In genomic region chr15:76905013-76905839, GRCh38 we compare ENCODE assay signal across 8 cellular contexts. TPM values are rescaled to one million over a fixed set of nuclear protein-coding genes. Genes with fewer than 3 reads are reported as not detected.
A peak's percentile ranks its signal among the peaks of the same experiment; 100 is the strongest.
DNase-seq lines count a peak whose midpoint lies in the region; ATAC-seq and TF ChIP-seq lines count a peak whose summit lies in the region.

Gene SCAPER, minus strand, starts transcription at chr15:76905340. Its CDS starts 21,523 bp downstream, at chr15:76883817.

- H3K27ac Mint-ChIP-seq in activated CD8-positive, alpha-beta memory T cell treated with anti-CD3 and anti-CD28 coated beads, Interleukin-2, amount 10 ng/mL, durations not matched to agents 7 days and 5 days: peak within 1 kb of the TSS; percentile 85

- H3K9me3 Mint-ChIP-seq in activated CD8-positive, alpha-beta memory T cell treated with anti-CD3 and anti-CD28 coated beads, Interleukin-2, amount 10 ng/mL, durations not matched to agents 7 days and 5 days (ENCODE audit: low read depth): no peaks in the 10 kb centered on the region

- H3K27me3 ChIP-seq in endocrine pancreas (ENCODE audit: control insufficient read depth, insufficient read depth, low read length): no peaks in the 10 kb centered on the region

- H3K9ac ChIP-seq in endocrine pancreas (ENCODE audit: control insufficient read depth, insufficient read depth, low read length): peak within 1 kb of the TSS; percentile 97

- H3K4me3 Mint-ChIP-seq in activated CD8-positive, alpha-beta memory T cell treated with anti-CD3 and anti-CD28 coated beads, Interleukin-2, amount 10 ng/mL, durations not matched to agents 7 days and 5 days: peak within 1 kb of the TSS; percentile 83

- CTCF ChIA-PET in activated CD8-positive, alpha-beta memory T cell treated with anti-CD3 and anti-CD28 coated beads, Interleukin-2, amount 10 ng/mL, durations not matched to agents 7 days and 5 days (lab: Charles Lee): interaction anchor here (0.8 to 1.7 kb wide), 3 partner anchors 24 to 274 kb away, joined by 3 to 7 read pairs (median 4); partner anchors contain the start of gene RCN2

- H3K36me3 Mint-ChIP-seq in activated CD8-positive, alpha-beta memory T cell treated with anti-CD3 and anti-CD28 coated beads, Interleukin-2, amount 10 ng/mL, durations not matched to agents 7 days and 5 days: peaks cover 4% of the 10 kb centered on the region

- no peaks in the 10 kb centered on the region for H3K9me3 ChIP-seq in endocrine pancreas (ENCODE audit: control insufficient read depth, low read length)

- peaks cover 5% of the 10 kb centered on the region for H3K4me1 ChIP-seq in endocrine pancreas (ENCODE audit: control insufficient read depth, insufficient read depth, low read length)

- H3K36me3 ChIP-seq in endocrine pancreas (ENCODE audit: control insufficient read depth, insufficient read depth, low read length): no peaks in the 10 kb centered on the region

- H3K4me3 ChIP-seq in endocrine pancreas (ENCODE audit: control insufficient read depth, insufficient read depth, low read length): peak within 1 kb of the TSS; percentile 78

- DNase-seq in COLO668 (lab: John Stamatoyannopoulos, UW; ENCODE audit: unreplicated experiment): peak; percentile 92
- peak; percentile 95 for DNase-seq in GM20000 (ENCODE audit: low spot score)
- peak; percentile 84 for DNase-seq in HT1080 (ENCODE audit: low read depth)
- DNase-seq in NOMO-1 treated with dmso at 0.1 percent for 144 hours (lab: John Stamatoyannopoulos, UW; ENCODE audit: unreplicated experiment): peak; percentile 85
- peak; percentile 94 for DNase-seq in activated CD8-positive, alpha-beta memory T cell treated with anti-CD3 and anti-CD28 coated beads, Interleukin-2, amount 10 ng/mL, durations not matched to agents 7 days and 5 days
- peak; percentile 98 for DNase-seq in mesenteric fat pad (ENCODE audit: low spot score)
- DNase-seq in stimulated activated CD8-positive, alpha-beta memory T cell treated with anti-CD3 and anti-CD28 coated beads, Interleukin-15, amount 100 ng/mL, for 1 hour (ENCODE audit: low read depth): peak; percentile 80

- peaks cover 4% of the 10 kb centered on the region for H3K27me3 Mint-ChIP-seq in activated CD8-positive, alpha-beta memory T cell treated with anti-CD3 and anti-CD28 coated beads, Interleukin-2, amount 10 ng/mL, durations not matched to agents 7 days and 5 days

- H3K4me1 Mint-ChIP-seq in activated CD8-positive, alpha-beta memory T cell treated with anti-CD3 and anti-CD28 coated beads, Interleukin-2, amount 10 ng/mL, durations not matched to agents 7 days and 5 days: peaks cover 31% of the 10 kb centered on the region

- peak; percentile 93 for ATAC-seq in activated CD8-positive, alpha-beta memory T cell treated with anti-CD3 and anti-CD28 coated beads, Interleukin-2, amount 10 ng/mL, durations not matched to agents 7 days and 5 days

- no peak for TF ChIP-seq CTCF in GM20000 (IDR thresholded peaks at IDR 0.05; ENCODE audit: extremely low read depth, missing control alignments)

RNA-seq across cellular contexts. Expression of gene SCAPER, which starts in this region (rescaled TPM):
- total RNA-seq in HT1080 (2014; rRNA removed; shearing (Covaris generic)): 4.3 and 6.2 TPM in 2 replicates
- 6.8 and 8.1 TPM in 2 replicates for polyA plus RNA-seq in HT1080 (2015; cell fraction: cytosol; rRNA removed)
- 6.8 and 10.2 TPM in 2 replicates for polyA plus RNA-seq in HT1080 (2015; cell fraction: nucleus; rRNA removed)
- total RNA-seq in activated CD8-positive, alpha-beta memory T cell treated with anti-CD3 and anti-CD28 coated beads, Interleukin-2, amount 10 ng/mL, durations not matched to agents 7 days and 5 days: 10 to 100 TPM; 20.4 to 29.5 TPM
- total RNA-seq in mesenteric fat pad: 24.7 TPM

Comparison
In these comparisons a context has a peak if more than half of its experiments do, and no peak if none do; other contexts are left out.
1. Peak in every context shown above with its lines: DNase-seq, ATAC-seq and H3K4me3 ChIP-seq.